Comparison of ENCODE assay signal across 14 cellular contexts in the genomic region with DNA sequence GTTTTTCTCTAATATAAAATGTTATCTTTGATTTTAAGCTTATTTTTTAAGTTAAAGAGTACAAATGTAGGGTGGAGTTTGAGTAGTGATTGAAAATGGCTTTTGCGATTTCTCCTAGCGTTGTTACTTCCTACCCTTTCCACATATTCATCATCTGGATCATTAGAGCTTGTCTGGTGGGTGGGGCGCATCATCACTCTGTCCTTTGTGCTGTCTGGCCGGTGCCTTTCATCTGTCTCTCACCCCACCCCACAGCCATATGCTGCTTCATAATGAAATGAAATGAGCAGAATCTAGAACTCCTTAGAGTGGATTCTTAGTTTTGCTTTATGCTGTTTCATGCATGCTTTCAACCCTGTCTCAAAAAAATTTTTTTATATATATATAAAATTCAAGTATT. TPM values are rescaled to one million over a fixed set of nuclear protein-coding genes. Genes with fewer than 3 reads are reported as not detected.
DNase-seq lines count a peak whose midpoint lies in the region; ATAC-seq and TF ChIP-seq lines count a peak whose summit lies in the region.
"Had no signal": no experiment of that assay in that cellular context is flagged by ENCODE, and none has a peak within 500 bp of the region (broad histone marks: within the 10 kb centered on the region; RNA-seq: fewer than 3 reads in every experiment).

No MANE protein-coding gene starts in this region.

- peaks cover 26% of the 10 kb centered on the region for H3K36me3 Mint-ChIP-seq in chondrocyte (ENCODE audit: low read depth)
- peaks cover 21% of the 10 kb centered on the region for H3K36me3 Mint-ChIP-seq in neural crest cell (ENCODE audit: low read depth)

- no peaks in the 10 kb centered on the region for H3K9me3 Mint-ChIP-seq in chondrocyte (ENCODE audit: low read depth)
- H3K9me3 Mint-ChIP-seq in neural crest cell: no peaks in the 10 kb centered on the region

- peak; percentile 43 for DNase-seq in DMS 273 (lab: John Stamatoyannopoulos, UW; ENCODE audit: unreplicated experiment)
- DNase-seq in DMS 273 treated with DMSO at 0.1 percent for 48 hours (lab: John Stamatoyannopoulos, UW): no peak
- DNase-seq in NCI-H446 treated with DMSO at 0.1 percent for 48 hours (lab: John Stamatoyannopoulos, UW): peak; percentile 4
- DNase-seq in chondrocyte (ENCODE audit: low spot score): no peak
- DNase-seq in neural crest cell (ENCODE audit: low read depth, low spot score): no peak
- DNase-seq in NOMO-1 (lab: John Stamatoyannopoulos, UW; ENCODE audit: unreplicated experiment in 2 of 2): no peak
- DNase-seq in NCI-H187 (lab: John Stamatoyannopoulos, UW): no peak
- DNase-seq: COR-L47, HCEC 1CT, Karpas-422, NCI-H1105 treated with DMSO at 0.1 percent for 48 hours, NCI-H2081 treated with DMSO at 0.1 percent for 48 hours, NCI-H748 treated with DMSO at 0.1 percent for 48 hours had no signal

- H3K27me3 Mint-ChIP-seq in chondrocyte (ENCODE audit: low read depth) (no peaks in the 10 kb centered on the region), neural crest cell (ENCODE audit: low read depth) (no peaks in the 10 kb centered on the region)

- no peak for ATAC-seq in GM18498 (IDR thresholded peaks at IDR 0.05; ENCODE audit: unreplicated experiment)

- TF ChIP-seq CTCF in chondrocyte (IDR thresholded peaks at IDR 0.05) (no peak), neural crest cell (conservative IDR thresholded peaks at IDR 0.05) (no peak)

- H3K27ac Mint-ChIP-seq in chondrocyte (ENCODE audit: unreplicated experiment): peak overlapping the region; percentile 10
- H3K27ac Mint-ChIP-seq in neural crest cell (ENCODE audit: unreplicated experiment): peak overlapping the region; percentile 69

- H3K4me1 Mint-ChIP-seq in chondrocyte (ENCODE audit: low read depth) (no peaks in the 10 kb centered on the region), neural crest cell (peaks cover 4% of the 10 kb centered on the region)

- H3K4me3 Mint-ChIP-seq in chondrocyte (ENCODE audit: unreplicated experiment) (no peak overlapping the region), neural crest cell (no peak overlapping the region)

RNA-seq across cellular contexts. Expression of a gene that starts 44.3 kb away (rescaled TPM):
- total RNA-seq in chondrocyte: 143 to 165 TPM (median 161 TPM) in 3 replicates
- total RNA-seq in neural crest cell: 123 and 147 TPM in 2 replicates

Comparison
In these comparisons a context has a peak if more than half of its experiments do, and no peak if none do; other contexts are left out.
1. DNase-seq: peak in DMS 273 (single experiment) and NCI-H446 treated with DMSO at 0.1 percent for 48 hours (single experiment); none in DMS 273 treated with DMSO at 0.1 percent for 48 hours (single experiment), chondrocyte (single experiment), neural crest cell (single experiment), NOMO-1 (0 of 2) and NCI-H187 (0 of 2).